ENCODE assay signal across 19 cellular contexts in the genomic region with DNA sequence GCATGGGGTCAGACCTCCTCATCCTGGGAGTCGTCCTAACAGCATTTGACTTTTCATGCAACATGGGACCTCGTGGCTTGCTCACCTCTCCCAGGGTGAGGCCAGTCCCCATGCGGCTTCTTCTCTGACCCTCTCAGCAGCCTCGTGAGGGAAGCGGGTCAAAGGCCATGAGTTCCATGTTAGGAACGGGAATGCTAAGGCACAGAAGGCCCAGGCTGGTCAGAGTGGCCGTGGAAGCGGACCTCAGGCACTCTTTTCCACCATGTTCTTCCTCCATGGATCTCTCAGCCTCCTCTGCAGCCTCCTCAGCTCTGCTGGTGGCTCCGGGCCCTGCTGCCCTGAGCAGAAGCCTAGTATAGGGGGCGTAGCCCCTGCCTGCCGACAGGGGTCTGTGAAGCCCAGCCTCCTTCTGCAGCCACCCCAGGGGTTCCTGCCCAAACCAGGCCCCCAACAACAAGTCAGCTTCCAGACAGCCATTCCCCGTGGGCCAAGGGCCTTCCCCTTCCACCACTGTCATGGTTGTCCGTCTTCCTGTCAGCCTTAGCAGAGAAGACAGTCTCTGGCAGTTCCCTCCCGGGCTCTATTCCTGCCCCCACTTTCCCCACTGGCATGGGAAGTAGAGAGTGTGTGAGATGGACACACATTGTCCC.
"Had no signal": no experiment of that assay in that cellular context is flagged by ENCODE, and none has a peak within 500 bp of the region (broad histone marks: within the 10 kb centered on the region; RNA-seq: fewer than 3 reads in every experiment).

No MANE protein-coding gene starts in this region.

- H3K27me3 Mint-ChIP-seq: activated CD4-positive, alpha-beta T cell treated with anti-CD3 and anti-CD28 coated beads for 36 hours; activated naive CD8-positive, alpha-beta T cell had no signal

- H3K36me3 Mint-ChIP-seq: activated naive CD8-positive, alpha-beta T cell; mesothelial cell of epicardium; naive B cell; T-cell had no signal

- H3K9me3 Mint-ChIP-seq: activated B cell treated with CpG ODN at 0.5 μM for 24 hours, mesothelial cell of epicardium, naive B cell, nephron progenitor cell, T-cell had no signal

- H3K4me1 Mint-ChIP-seq: activated B cell treated with CpG ODN at 0.5 μM for 24 hours; activated CD4-positive, alpha-beta T cell treated with anti-CD3 and anti-CD28 coated beads for 36 hours; naive B cell; T-cell had no signal

- H3K36me3 ChIP-seq: colonic mucosa, pancreas, right atrium auricular region, upper lobe of left lung had no signal

- DNase-seq: activated B cell treated with CpG ODN at 0.5 μM for 24 hours; activated CD4-positive, alpha-beta T cell treated with anti-CD3 and anti-CD28 coated beads for 36 hours; anterior cingulate cortex; body of pancreas; cerebellar nuclear complex; colonic mucosa; effector CD8-positive, alpha-beta T cell; left ventricle myocardium superior; mammary epithelial cell; naive B cell; nephron progenitor cell; pancreas; stimulated activated CD4-positive, alpha-beta T cell treated with anti-CD3 and anti-CD28 coated beads, Interleukin-4, amount 100 ng/mL, for 1 hour; stimulated activated naive CD8-positive, alpha-beta T cell treated with anti-CD3 and anti-CD28 coated beads, Interleukin-15, Interleukin-2, amounts not matched to agents 100 U/mL and 50 U/mL, for 24 hours; T-cell had no signal

- H3K9me3 ChIP-seq: body of pancreas, colonic mucosa, pancreas, right atrium auricular region, upper lobe of left lung had no signal

- H3K27ac Mint-ChIP-seq: activated B cell treated with CpG ODN at 0.5 μM for 24 hours; activated CD4-positive, alpha-beta T cell treated with anti-CD3 and anti-CD28 coated beads for 36 hours; activated naive CD8-positive, alpha-beta T cell; mesothelial cell of epicardium; nephron progenitor cell; T-cell had no signal

- H3K4me1 ChIP-seq: colonic mucosa, upper lobe of left lung had no signal

- H3K27ac ChIP-seq: body of pancreas, colonic mucosa, pancreas, right atrium auricular region, upper lobe of left lung had no signal

- ATAC-seq: activated CD4-positive, alpha-beta T cell treated with anti-CD3 and anti-CD28 coated beads for 36 hours; body of pancreas; left ventricle myocardium superior; pancreas; stimulated activated naive CD8-positive, alpha-beta T cell treated with anti-CD3 and anti-CD28 coated beads, Interleukin-15, Interleukin-2, amounts not matched to agents 100 U/mL and 50 U/mL, for 24 hours; T-cell had no signal

- H3K4me3 Mint-ChIP-seq: activated B cell treated with CpG ODN at 0.5 μM for 24 hours; activated CD4-positive, alpha-beta T cell treated with anti-CD3 and anti-CD28 coated beads for 36 hours; activated naive CD8-positive, alpha-beta T cell; mesothelial cell of epicardium; naive B cell; nephron progenitor cell; T-cell had no signal

- H3K4me3 ChIP-seq: body of pancreas, colonic mucosa, pancreas, right atrium auricular region, upper lobe of left lung had no signal

- H3K27me3 ChIP-seq: body of pancreas, colonic mucosa, pancreas, right atrium auricular region, upper lobe of left lung had no signal
